Comparison of ENCODE assay signal across 18 cellular contexts in genomic region chr2:17043173-17043572, GRCh38.
A peak's percentile ranks its signal among the peaks of the same experiment; 100 is the strongest.
DNase-seq lines count a peak whose midpoint lies in the region; ATAC-seq, FAIRE-seq and TF ChIP-seq lines count a peak whose summit lies in the region.
"Had no signal": no experiment of that assay in that cellular context is flagged by ENCODE, and none has a peak within 500 bp of the region (broad histone marks: within the 10 kb centered on the region; RNA-seq: fewer than 3 reads in every experiment).

No MANE protein-coding gene starts in this region.

- H3K36me3 ChIP-seq in bronchial epithelial cell (ENCODE audit: control insufficient read depth, insufficient read depth, low read length) = no peaks in the 10 kb centered on the region
- H3K36me3 ChIP-seq: MG63, SJSA1 had no signal

- H3K4me3 ChIP-seq in AG10803 (ENCODE audit: low read length) (no peak overlapping the region), bronchial epithelial cell (ENCODE audit: low read depth, low read length) (no peak overlapping the region)
- H3K4me3 ChIP-seq: dorsolateral prefrontal cortex, MG63, psoas muscle, SJSA1 had no signal

- TF ChIP-seq CTCF in AG10803 (conservative IDR thresholded peaks at IDR 0.05; ENCODE audit: low read length) (no peak), bronchial epithelial cell (IDR thresholded peaks at IDR 0.05; ENCODE audit: insufficient read depth, low read length, severe bottlenecking) (no peak)

- no peaks in the 10 kb centered on the region for H3K27me3 ChIP-seq in bronchial epithelial cell (ENCODE audit: control insufficient read depth, insufficient read depth, low read length)
- H3K27me3 ChIP-seq: dorsolateral prefrontal cortex, MG63, SJSA1 had no signal

- peak; percentile 15 for DNase-seq in AG10803 (ENCODE audit: low read depth)
- DNase-seq in LHCN-M2 (ENCODE audit: low read depth) = peak; percentile 64
- DNase-seq in bronchial epithelial cell (ENCODE audit: low read depth) = peak; percentile 72
- peak; percentile 28 for DNase-seq in kidney tubule cell (ENCODE audit: low spot score)
- no peak for DNase-seq in activated CD8-positive, alpha-beta memory T cell treated with anti-CD3 and anti-CD28 coated beads, Interleukin-2, amount 50 U/mL, for 48 hours
- no peak for DNase-seq in NCI-H524 treated with DMSO at 0.1 percent for 48 hours (lab: John Stamatoyannopoulos, UW)
- no peak for DNase-seq in SHP77 treated with DMSO at 0.1 percent for 48 hours (lab: John Stamatoyannopoulos, UW)
- DNase-seq: activated gamma-delta T cell treated with Interleukin-2 at 50 U/mL for 16 hours; Caco-2; dorsolateral prefrontal cortex; foreskin melanocyte; MG63; naive B cell; NCI-H187 treated with DMSO at 0.1 percent for 48 hours; psoas muscle; stimulated activated naive CD8-positive, alpha-beta T cell treated with anti-CD3 and anti-CD28 coated beads, Interleukin-15, amount 100 ng/mL, for 72 hours had no signal

- FAIRE-seq in bronchial epithelial cell (lab: Jason Lieb, UNC) = no peak

- ATAC-seq in GM18520 (IDR thresholded peaks at IDR 0.05; ENCODE audit: unreplicated experiment) = no peak
- ATAC-seq: psoas muscle; stimulated activated naive CD8-positive, alpha-beta T cell treated with anti-CD3 and anti-CD28 coated beads, Interleukin-15, amount 100 ng/mL, for 72 hours had no signal

Comparison
In these comparisons a context has a peak if more than half of its experiments do, and no peak if none do; other contexts are left out.
1. DNase-seq: peak in AG10803 (single experiment), LHCN-M2 (single experiment), bronchial epithelial cell (single experiment) and kidney tubule cell (single experiment); none in activated CD8-positive, alpha-beta memory T cell treated with anti-CD3 and anti-CD28 coated beads, Interleukin-2, amount 50 U/mL, for 48 hours (single experiment), NCI-H524 treated with DMSO at 0.1 percent for 48 hours (single experiment) and SHP77 treated with DMSO at 0.1 percent for 48 hours (single experiment).